ENCODE assay signal across 9 cellular contexts in the genomic region with DNA sequence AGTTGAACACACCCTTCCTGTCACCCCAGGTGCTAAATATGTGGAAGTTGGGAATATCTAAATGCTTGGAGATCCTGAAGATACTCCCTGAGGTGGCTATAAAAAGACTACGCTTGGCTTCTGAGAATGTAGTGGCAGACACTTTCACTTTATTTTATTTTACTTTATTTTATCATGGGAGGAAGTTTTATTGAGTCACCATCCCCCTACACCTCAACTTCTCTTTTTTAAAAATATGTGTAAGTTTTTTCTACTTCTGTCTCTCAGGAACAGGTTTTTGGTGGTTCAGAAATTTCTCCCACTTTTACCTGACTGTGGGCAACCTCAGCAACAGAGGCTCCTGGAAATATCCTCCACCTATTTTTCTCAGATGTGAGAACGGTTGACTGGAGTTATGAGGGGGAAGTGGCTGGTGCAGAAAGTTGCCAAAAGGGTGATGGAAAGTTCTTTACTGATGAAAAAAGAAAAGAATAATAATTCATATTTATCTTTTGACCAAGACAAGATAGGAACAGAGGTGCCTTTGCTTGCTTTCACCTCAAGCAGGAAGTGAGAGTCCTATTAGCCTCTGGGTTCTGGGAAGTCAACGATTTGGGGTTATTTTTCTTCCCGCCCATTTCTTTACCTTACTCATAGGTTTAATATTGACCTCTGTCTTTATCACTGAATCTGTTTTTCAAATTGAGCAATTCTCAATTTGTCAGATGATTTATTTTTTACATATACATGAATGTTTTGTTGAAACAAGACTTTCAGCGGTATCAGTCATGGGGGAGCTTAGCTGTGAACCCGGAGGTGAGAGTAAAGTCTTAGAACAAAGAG.
DNase-seq lines count a peak whose midpoint lies in the region; ATAC-seq and TF ChIP-seq lines count a peak whose summit lies in the region.
"Had no signal": no experiment of that assay in that cellular context is flagged by ENCODE, and none has a peak within 500 bp of the region (broad histone marks: within the 10 kb centered on the region; RNA-seq: fewer than 3 reads in every experiment).

No MANE protein-coding gene starts in this region.

- H3K4me3 ChIP-seq in vagina (no peak overlapping the region), WERI-Rb-1 (ENCODE audit: low read depth, low read length) (no peak overlapping the region)

- H3K4me1 ChIP-seq in vagina, result peaks cover 12% of the 10 kb centered on the region

- H3K27me3 Mint-ChIP-seq in activated T-cell treated with anti-CD3 and anti-CD28 coated beads, Interleukin-2, amount 50 U/mL, for 72 hours (ENCODE audit: low read depth), result peaks cover 10% of the 10 kb centered on the region

- in situ Hi-C loops in GM13976 (cut with MboI; ENCODE audit: low sequenced_read_pairs, unreplicated experiment), result no loop called here

- H3K36me3 Mint-ChIP-seq in activated T-cell treated with anti-CD3 and anti-CD28 coated beads, Interleukin-2, amount 50 U/mL, for 72 hours (ENCODE audit: insufficient read depth in 2 of 2), result no peaks in the 10 kb centered on the region

- DNase-seq in GM13976 (ENCODE audit: low spot score) (peak; percentile 16), left lobe of liver (ENCODE audit: low spot score) (no peak), vagina (ENCODE audit: extremely low spot score in 2 of 2) (no peak), WERI-Rb-1 (no peak)
- DNase-seq in activated T-cell treated with anti-CD3 and anti-CD28 coated beads, Interleukin-2, amount 50 U/mL, for 72 hours, result peak; percentile 15 to 16
- no peak for DNase-seq in activated CD8-positive, alpha-beta memory T cell treated with anti-CD3 and anti-CD28 coated beads, Interleukin-2, amount 50 U/mL, for 4 hours
- DNase-seq: heart left ventricle had no signal

- TF ChIP-seq CTCF in GM13976 (IDR thresholded peaks at IDR 0.05; ENCODE audit: borderline replicate concordance, control extremely low read depth, extremely low read depth, insufficient read depth, missing control alignments) (no peak), vagina (IDR thresholded peaks at IDR 0.05) (no peak), WERI-Rb-1 (IDR thresholded peaks at IDR 0.05; ENCODE audit: low read depth, low read length) (no peak)

- H3K36me3 ChIP-seq in vagina (no peaks in the 10 kb centered on the region), WERI-Rb-1 (no peaks in the 10 kb centered on the region)
- H3K36me3 ChIP-seq: heart left ventricle had no signal

- H3K9me3 Mint-ChIP-seq in activated T-cell treated with anti-CD3 and anti-CD28 coated beads, Interleukin-2, amount 50 U/mL, for 72 hours, result no peaks in the 10 kb centered on the region

- intact Hi-C loops in vagina (cut with DNase I), result no loop called here

- peak overlapping the region; percentile 87 for H3K27ac Mint-ChIP-seq in activated T-cell treated with anti-CD3 and anti-CD28 coated beads, Interleukin-2, amount 50 U/mL, for 72 hours

- H3K9me3 ChIP-seq in vagina (no peaks in the 10 kb centered on the region), WERI-Rb-1 (ENCODE audit: severe bottlenecking) (no peaks in the 10 kb centered on the region)
- H3K9me3 ChIP-seq: heart left ventricle had no signal

- H3K27ac ChIP-seq in vagina (no peak overlapping the region), WERI-Rb-1 (no peak overlapping the region)
- H3K27ac ChIP-seq: heart left ventricle had no signal

- H3K4me3 Mint-ChIP-seq in activated T-cell treated with anti-CD3 and anti-CD28 coated beads, Interleukin-2, amount 50 U/mL, for 72 hours, result peak overlapping the region; percentile 73 to 75

- no peak for TF ChIP-seq POLR2A in vagina (IDR thresholded peaks at IDR 0.05)

- H3K27me3 ChIP-seq in vagina (no peaks in the 10 kb centered on the region), WERI-Rb-1 (ENCODE audit: insufficient read depth, low read depth, severe bottlenecking) (no peaks in the 10 kb centered on the region)
- H3K27me3 ChIP-seq: heart left ventricle had no signal

- peaks cover 28% of the 10 kb centered on the region for H3K4me1 Mint-ChIP-seq in activated T-cell treated with anti-CD3 and anti-CD28 coated beads, Interleukin-2, amount 50 U/mL, for 72 hours (ENCODE audit: low read depth)

- ATAC-seq in GM19468 (IDR thresholded peaks at IDR 0.05; ENCODE audit: extremely low read depth, unreplicated experiment) (peak; percentile 41), HG03196 (IDR thresholded peaks at IDR 0.05; ENCODE audit: unreplicated experiment) (peak; percentile 65), left lobe of liver (no peak)
- ATAC-seq in activated T-cell treated with anti-CD3 and anti-CD28 coated beads, Interleukin-2, amount 50 U/mL, for 72 hours (replicated peaks in 1 of 2), result peak; percentile 81 to 84
- ATAC-seq: heart left ventricle had no signal

Comparison
In these comparisons a context has a peak if more than half of its experiments do, and no peak if none do; other contexts are left out.
1. DNase-seq: peak in GM13976 (single experiment) and activated T-cell treated with anti-CD3 and anti-CD28 coated beads, Interleukin-2, amount 50 U/mL, for 72 hours (2 of 2); none in left lobe of liver (single experiment), vagina (0 of 2), WERI-Rb-1 (single experiment) and activated CD8-positive, alpha-beta memory T cell treated with anti-CD3 and anti-CD28 coated beads, Interleukin-2, amount 50 U/mL, for 4 hours (single experiment).